Comparison of ENCODE assay signal across 23 cellular contexts in genomic region chr1:238488406-238488805, GRCh38.
"Had no signal": no experiment of that assay in that cellular context is flagged by ENCODE, and none has a peak within 500 bp of the region (broad histone marks: within the 10 kb centered on the region; RNA-seq: fewer than 3 reads in every experiment).

No MANE protein-coding gene starts in this region.

- H3K4me3 ChIP-seq: colonic mucosa, gastroesophageal sphincter, heart left ventricle, thyroid gland had no signal

- H3K27ac ChIP-seq: colonic mucosa, gastroesophageal sphincter, heart left ventricle, thyroid gland had no signal

- H3K4me3 Mint-ChIP-seq: activated B cell treated with CpG ODN at 0.5 μM for 24 hours; activated CD4-positive, alpha-beta memory T cell treated with anti-CD3 and anti-CD28 coated beads for 36 hours; activated CD8-positive, alpha-beta memory T cell treated with anti-CD3 and anti-CD28 coated beads, Interleukin-2, amount 10 ng/mL, durations not matched to agents 7 days and 5 days; activated naive CD8-positive, alpha-beta T cell treated with anti-CD3 and anti-CD28 coated beads, Interleukin-2, amount 10 ng/mL, durations not matched to agents 7 days and 5 days; activated T-helper 17 cell treated with anti-CD3 and anti-CD28 coated beads, Interleukin-2, amount 50 U/mL, for 72 hours; brain; memory B cell had no signal

- H3K36me3 ChIP-seq: colonic mucosa, gastroesophageal sphincter, heart left ventricle, thyroid gland had no signal

- H3K4me1 Mint-ChIP-seq: activated B cell treated with CpG ODN at 0.5 μM for 24 hours; activated CD8-positive, alpha-beta memory T cell treated with anti-CD3 and anti-CD28 coated beads, Interleukin-2, amount 10 ng/mL, durations not matched to agents 7 days and 5 days; activated naive CD8-positive, alpha-beta T cell treated with anti-CD3 and anti-CD28 coated beads, Interleukin-2, amount 10 ng/mL, durations not matched to agents 7 days and 5 days; activated T-helper 17 cell treated with anti-CD3 and anti-CD28 coated beads, Interleukin-2, amount 50 U/mL, for 72 hours; memory B cell had no signal

- FAIRE-seq: TTC549 had no signal

- H3K27ac Mint-ChIP-seq: activated B cell treated with CpG ODN at 0.5 μM for 24 hours; activated CD4-positive, alpha-beta memory T cell treated with anti-CD3 and anti-CD28 coated beads for 36 hours; activated CD8-positive, alpha-beta memory T cell treated with anti-CD3 and anti-CD28 coated beads, Interleukin-2, amount 10 ng/mL, durations not matched to agents 7 days and 5 days; activated naive CD8-positive, alpha-beta T cell treated with anti-CD3 and anti-CD28 coated beads, Interleukin-2, amount 10 ng/mL, durations not matched to agents 7 days and 5 days; activated T-helper 17 cell treated with anti-CD3 and anti-CD28 coated beads, Interleukin-2, amount 50 U/mL, for 72 hours; brain; memory B cell had no signal

- ATAC-seq: activated CD8-positive, alpha-beta memory T cell treated with anti-CD3 and anti-CD28 coated beads, Interleukin-2, amount 10 ng/mL, durations not matched to agents 7 days and 5 days; activated T-helper 17 cell treated with anti-CD3 and anti-CD28 coated beads, Interleukin-2, amount 50 U/mL, for 72 hours; gastroesophageal sphincter; heart left ventricle; left ventricle myocardium superior had no signal

- H3K9me3 Mint-ChIP-seq: activated T-helper 17 cell treated with anti-CD3 and anti-CD28 coated beads, Interleukin-2, amount 50 U/mL, for 72 hours; brain; memory B cell had no signal

- DNase-seq: activated B cell treated with CpG ODN at 0.5 μM for 24 hours; activated CD4-positive, alpha-beta memory T cell treated with anti-CD3 and anti-CD28 coated beads for 36 hours; activated CD4-positive, alpha-beta T cell treated with anti-CD3 and anti-CD28 coated beads for 4 hours; activated CD8-positive, alpha-beta memory T cell treated with anti-CD3 and anti-CD28 coated beads, Interleukin-2, amount 10 ng/mL, durations not matched to agents 7 days and 5 days; activated naive CD4-positive, alpha-beta T cell; activated naive CD8-positive, alpha-beta T cell treated with anti-CD3 and anti-CD28 coated beads, Interleukin-2, amount 10 ng/mL, durations not matched to agents 7 days and 5 days; central memory CD4-positive, alpha-beta T cell; colonic mucosa; heart left ventricle; left ventricle myocardium superior; occipital lobe; retina; stimulated activated CD4-positive, alpha-beta T cell treated with anti-CD3 and anti-CD28 coated beads, Interleukin-12 subunit alpha, Interleukin-12 subunit beta, amount 100 ng/mL, for 4 hours; stimulated activated CD4-positive, alpha-beta T cell treated with anti-CD3 and anti-CD28 coated beads, Interleukin-1b, Interleukin-23, amount 100 ng/mL, for 48 hours; stimulated activated CD8-positive, alpha-beta memory T cell treated with anti-CD3 and anti-CD28 coated beads, Interleukin-4, amount 100 ng/mL, for 48 hours; stimulated activated naive CD4-positive, alpha-beta T cell; T-helper 2 cell; thyroid gland had no signal

- H3K27me3 Mint-ChIP-seq: activated B cell treated with CpG ODN at 0.5 μM for 24 hours; activated CD4-positive, alpha-beta memory T cell treated with anti-CD3 and anti-CD28 coated beads for 36 hours; activated CD8-positive, alpha-beta memory T cell treated with anti-CD3 and anti-CD28 coated beads, Interleukin-2, amount 10 ng/mL, durations not matched to agents 7 days and 5 days; activated naive CD8-positive, alpha-beta T cell treated with anti-CD3 and anti-CD28 coated beads, Interleukin-2, amount 10 ng/mL, durations not matched to agents 7 days and 5 days; activated T-helper 17 cell treated with anti-CD3 and anti-CD28 coated beads, Interleukin-2, amount 50 U/mL, for 72 hours; brain; memory B cell had no signal

- H3K9me3 ChIP-seq: colonic mucosa, gastroesophageal sphincter, heart left ventricle, thyroid gland had no signal

- H3K36me3 Mint-ChIP-seq: activated CD4-positive, alpha-beta memory T cell treated with anti-CD3 and anti-CD28 coated beads for 36 hours; activated CD8-positive, alpha-beta memory T cell treated with anti-CD3 and anti-CD28 coated beads, Interleukin-2, amount 10 ng/mL, durations not matched to agents 7 days and 5 days; activated naive CD8-positive, alpha-beta T cell treated with anti-CD3 and anti-CD28 coated beads, Interleukin-2, amount 10 ng/mL, durations not matched to agents 7 days and 5 days; brain; memory B cell had no signal

- H3K4me1 ChIP-seq: colonic mucosa, gastroesophageal sphincter, heart left ventricle, thyroid gland had no signal
